In the genomic region with DNA sequence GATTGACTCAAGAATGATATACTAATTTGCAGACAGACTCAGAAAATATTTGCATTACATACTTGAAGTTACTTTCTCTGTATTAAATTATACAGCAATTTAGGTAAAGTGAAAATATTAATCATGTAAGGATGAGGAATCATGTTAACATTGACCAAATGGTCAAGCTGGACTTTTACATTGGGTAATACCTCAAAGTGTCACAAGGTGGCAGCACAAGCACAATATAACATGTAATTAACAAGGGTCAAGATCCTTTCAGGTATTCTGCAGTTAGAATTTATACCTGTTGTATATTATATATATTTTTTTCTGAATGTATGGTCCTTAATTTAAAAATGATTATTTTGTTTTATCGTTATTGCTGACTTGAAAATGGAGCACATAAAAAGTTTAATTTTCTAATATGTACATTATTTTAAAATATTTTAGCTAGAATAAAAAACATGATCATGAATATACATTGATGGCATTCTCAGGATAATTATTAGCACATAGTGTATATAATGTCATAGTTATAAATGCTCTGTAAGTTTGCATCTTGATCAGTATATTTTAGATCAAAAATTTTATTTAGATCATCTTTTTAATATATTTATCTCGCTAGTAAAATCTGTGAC, we compare ENCODE assay signal across 7 cellular contexts. TPM values are rescaled to one million over a fixed set of nuclear protein-coding genes. Genes with fewer than 3 reads are reported as not detected.
DNase-seq lines count a peak whose midpoint lies in the region; ATAC-seq and TF ChIP-seq lines count a peak whose summit lies in the region.

No MANE protein-coding gene starts in this region.

- TF ChIP-seq CTCF in DND-41 (IDR thresholded peaks at IDR 0.05; ENCODE audit: borderline replicate concordance, extremely low read depth, low read length, poor library complexity, severe bottlenecking) (peak; percentile 88), RWPE1 (conservative IDR thresholded peaks at IDR 0.05; ENCODE audit: low read depth) (peak; percentile 87), epithelial cell of proximal tubule (conservative IDR thresholded peaks at IDR 0.05; ENCODE audit: low read depth, low read length) (peak; percentile 69), parathyroid adenoma (IDR thresholded peaks at IDR 0.05) (peak; percentile 53)

- POLR2A ChIA-PET in RWPE1 (lab: Yijun Ruan, JAX; ENCODE audit: low non-redundant PET), result interaction anchor here (0.6 kb wide), 1 partner anchor 405 kb away, joined by 12 read pairs; no protein-coding TSS in a partner anchor

- H3K79me2 ChIP-seq in DND-41 (ENCODE audit: insufficient read depth, low read length), result no peaks in the 10 kb centered on the region
- H3K79me2 ChIP-seq in parathyroid adenoma, result no peaks in the 10 kb centered on the region

- H3K27me3 ChIP-seq in DND-41 (ENCODE audit: insufficient read depth, low read length, poor library complexity) (peaks cover 13% of the 10 kb centered on the region), parathyroid adenoma (ENCODE audit: control insufficient read depth, insufficient read depth, low read length) (no peaks in the 10 kb centered on the region)

- H3K4me1 ChIP-seq in DND-41 (ENCODE audit: insufficient read depth, low read length) (no peaks in the 10 kb centered on the region), parathyroid adenoma (no peaks in the 10 kb centered on the region)

- CTCF ChIA-PET in RWPE1 (lab: Yijun Ruan, JAX), result interaction anchor here (0.5 to 1.5 kb wide), 15 partner anchors 10 to 1334 kb away, joined by 3 to 7 read pairs (median 4); no protein-coding TSS in a partner anchor

- H3K4me3 ChIP-seq in DND-41 (ENCODE audit: low read depth in 1 of 2, low read length in 2 of 2) (no peak overlapping the region), epithelial cell of proximal tubule (ENCODE audit: low read depth, low read length) (no peak overlapping the region), parathyroid adenoma (ENCODE audit: low read depth, low read length) (no peak overlapping the region)

- no peaks in the 10 kb centered on the region for H3K9me3 ChIP-seq in DND-41 (ENCODE audit: insufficient read depth, low read length, severe bottlenecking)
- H3K9me3 ChIP-seq in parathyroid adenoma (ENCODE audit: control insufficient read depth, low read length), result no peaks in the 10 kb centered on the region

- DNase-seq in DND-41, result peak; percentile 16
- DNase-seq in RWPE1 (ENCODE audit: low spot score), result peak; percentile 49
- DNase-seq in epithelial cell of proximal tubule (ENCODE audit: low read depth), result no peak
- no peak for DNase-seq in ureter (ENCODE audit: low spot score)

- no peaks in the 10 kb centered on the region for H4K20me1 ChIP-seq in DND-41 (ENCODE audit: insufficient read depth, low read length)

- no peaks in the 10 kb centered on the region for H3K36me3 ChIP-seq in DND-41 (ENCODE audit: insufficient read depth, low read length)
- H3K36me3 ChIP-seq in parathyroid adenoma (ENCODE audit: control insufficient read depth, insufficient read depth, low read length), result no peaks in the 10 kb centered on the region

- no peak for ATAC-seq in DND-41 (ENCODE audit: insufficient read depth, low read depth)
- peak; percentile 87 for ATAC-seq in GM18870 (IDR thresholded peaks at IDR 0.05; ENCODE audit: unreplicated experiment)
- ATAC-seq in HG03135 (IDR thresholded peaks at IDR 0.05; ENCODE audit: unreplicated experiment), result peak; percentile 76

- H3K27ac ChIP-seq in DND-41 (ENCODE audit: low read length), result no peak overlapping the region
- no peak overlapping the region for H3K27ac ChIP-seq in RWPE1
- no peak overlapping the region for H3K27ac ChIP-seq in parathyroid adenoma

- H3K9ac ChIP-seq in DND-41 (ENCODE audit: low read depth, low read length) (no peak overlapping the region), parathyroid adenoma (no peak overlapping the region)

- no peak overlapping the region for H2AFZ ChIP-seq in DND-41 (ENCODE audit: low read depth, low read length)
- H2AFZ ChIP-seq in parathyroid adenoma, result no peak overlapping the region

- H3K4me2 ChIP-seq in DND-41 (ENCODE audit: insufficient read depth, low read length) (no peak overlapping the region), parathyroid adenoma (ENCODE audit: low read length) (no peak overlapping the region)

RNA-seq across cellular contexts. Expression of gene HAPLN1, which starts 8.6 kb away (rescaled TPM):
- 0.07 TPM in 1 of 2 replicates, not detected in the other for total RNA-seq in epithelial cell of proximal tubule
- 0.44 TPM for total RNA-seq in ureter

Comparison
In these comparisons a context has a peak if more than half of its experiments do, and no peak if none do; other contexts are left out.
1. DNase-seq: peak in DND-41 (single experiment) and RWPE1 (single experiment); none in epithelial cell of proximal tubule (single experiment) and ureter (single experiment).
2. Peak in every context shown above with its lines, with median percentiles within 50 percentile points of each other: CTCF ChIP-seq.